In genomic region chr12:104458645-104459555, GRCh38 we compare ENCODE assay signal across 8 cellular contexts. TPM values are rescaled to one million over a fixed set of nuclear protein-coding genes. Genes with fewer than 3 reads are reported as not detected.
DNase-seq lines count a peak whose midpoint lies in the region; ATAC-seq and TF ChIP-seq lines count a peak whose summit lies in the region.

No MANE protein-coding gene starts in this region.

- TF ChIP-seq CTCF in GM06990 (IDR thresholded peaks at IDR 0.05; ENCODE audit: insufficient read depth, low read length, poor library complexity, severe bottlenecking) (no peak), spleen (IDR thresholded peaks at IDR 0.05 in 8 of 11, conservative IDR thresholded peaks at IDR 0.05 in 3 of 11) (no peak)

- H3K4me3 ChIP-seq in GM06990 (replicated peaks; ENCODE audit: low read depth, low read length), result peak overlapping the region; percentile 94
- peak overlapping the region; percentile 84; the same call in 1 of the 2 replicates for H3K4me3 ChIP-seq in iPS DF 6.9 (ENCODE audit: low read length)
- peak overlapping the region; percentile 87 to 100 (median 94) for H3K4me3 ChIP-seq in spleen
- no peak overlapping the region for H3K4me3 ChIP-seq in Karpas-422 (ENCODE audit: low read length)

- WGBS in iPS DF 6.9 (ENCODE audit: insufficient coverage, insufficient read length), result no CpG with 5 or more reads among the region's 30 CpGs
- WGBS in spleen, 5 donors, result 8 to 18% (median 14%) methylated on average over 27 to 30 of the region's 30 CpGs

- H3K9me2 ChIP-seq in Karpas-422 (replicated peaks; ENCODE audit: insufficient read depth, low read length), result no peaks in the 10 kb centered on the region

- H3K36me3 ChIP-seq in GM06990 (ENCODE audit: control insufficient read depth, insufficient read depth, low read length) (no peaks in the 10 kb centered on the region), iPS DF 6.9 (ENCODE audit: control insufficient read depth, insufficient read depth, low read length) (no peaks in the 10 kb centered on the region), spleen (no peaks in the 10 kb centered on the region), Karpas-422 (ENCODE audit: insufficient read depth, low read length) (no peaks in the 10 kb centered on the region)

- no peak for ATAC-seq in HG02759 (IDR thresholded peaks at IDR 0.05; ENCODE audit: unreplicated experiment)

- H3K79me2 ChIP-seq in Karpas-422 (ENCODE audit: low read length), result no peaks in the 10 kb centered on the region

- H3K27ac ChIP-seq in iPS DF 6.9 (ENCODE audit: low read length) (no peak overlapping the region), spleen (peak overlapping the region; percentile 84 to 93 (median 90)), Karpas-422 (ENCODE audit: low read length) (no peak overlapping the region)

- H3K4me2 ChIP-seq in Karpas-422 (ENCODE audit: low read depth, low read length, poor library complexity, severe bottlenecking), result no peak overlapping the region

- no peaks in the 10 kb centered on the region for H4K20me1 ChIP-seq in Karpas-422 (ENCODE audit: insufficient read depth, low read depth, low read length)

- H3K27me3 ChIP-seq in GM06990 (replicated peaks; ENCODE audit: control insufficient read depth, insufficient read depth, low read length), result no peaks in the 10 kb centered on the region
- H3K27me3 ChIP-seq in iPS DF 6.9 (ENCODE audit: control insufficient read depth, insufficient read depth, low read length), result no peaks in the 10 kb centered on the region; the same call in 1 of the 2 replicates
- H3K27me3 ChIP-seq in spleen (replicated peaks in 1 of 7), result no peaks in the 10 kb centered on the region
- no peaks in the 10 kb centered on the region for H3K27me3 ChIP-seq in Karpas-422 (ENCODE audit: low read length)

- H3K4me1 ChIP-seq in iPS DF 6.9 (ENCODE audit: control insufficient read depth, insufficient read depth, low read length), result no peaks in the 10 kb centered on the region
- H3K4me1 ChIP-seq in spleen, result peaks cover 42 to 77% (median 60%) of the 10 kb centered on the region in 6 donors
- peaks cover 9% of the 10 kb centered on the region for H3K4me1 ChIP-seq in Karpas-422 (ENCODE audit: low read length)

- DNase-seq in GM06990 (ENCODE audit: extremely low read depth, insufficient read length) (peak; percentile 55), KG1 (lab: John Stamatoyannopoulos, UW) (peak; percentile 34), amniotic epithelial cell (ENCODE audit: low read depth) (peak; percentile 18), iPS DF 6.9 (ENCODE audit: low read depth, low spot score) (no peak), spleen (peak; percentile 81), HCEC 1CT (no peak), Karpas-422 (no peak)

- H3K9me3 ChIP-seq in iPS DF 6.9 (ENCODE audit: control insufficient read depth, insufficient read depth, low read length), result no peaks in the 10 kb centered on the region
- H3K9me3 ChIP-seq in spleen, result no peaks in the 10 kb centered on the region
- no peaks in the 10 kb centered on the region for H3K9me3 ChIP-seq in Karpas-422 (ENCODE audit: low read length)

- TF ChIP-seq POLR2A in spleen (IDR thresholded peaks at IDR 0.05), result no peak

- intact Hi-C loops in spleen (cut with DNase I; ENCODE audit: low total_unique reads), result loop anchor here (10.0 kb wide), 1 partner anchor 416 kb away; no protein-coding TSS in a partner anchor

- no peak overlapping the region for H3K9ac ChIP-seq in Karpas-422 (ENCODE audit: low read length)

- no peak overlapping the region for H2AFZ ChIP-seq in Karpas-422 (ENCODE audit: low read length)

RNA-seq across cellular contexts. Expression of gene CHST11, which starts 2.2 kb away (rescaled TPM):
- total RNA-seq in spleen, result 10 to 100 TPM; 45.0 to 65.1 (median 56.1) TPM
- 1 to 10 TPM; 5.2 to 6.1 (median 5.8) TPM for polyA plus RNA-seq in spleen
- not detected in 2 replicates for total RNA-seq in Karpas-422 (2014; rRNA removed; shearing (Covaris generic); ENCODE audit: low replicate concordance)

Comparison
In these comparisons a context has a peak if more than half of its experiments do, and no peak if none do; other contexts are left out.
1. DNase-seq: peak in GM06990 (single experiment), KG1 (single experiment), amniotic epithelial cell (single experiment) and spleen (single experiment); none in iPS DF 6.9 (single experiment), HCEC 1CT (single experiment) and Karpas-422 (single experiment).
2. H3K27ac ChIP-seq: peak in spleen (8 of 8); none in iPS DF 6.9 (single experiment) and Karpas-422 (single experiment).
3. RNA of gene CHST11, which starts 2.2 kb away (total RNA-seq): 45.0 to 65.1 TPM in spleen; not detected in Karpas-422; every median in the first group is over 10 times any median in the second.